Comparison of ENCODE assay signal across 19 cellular contexts in the genomic region with DNA sequence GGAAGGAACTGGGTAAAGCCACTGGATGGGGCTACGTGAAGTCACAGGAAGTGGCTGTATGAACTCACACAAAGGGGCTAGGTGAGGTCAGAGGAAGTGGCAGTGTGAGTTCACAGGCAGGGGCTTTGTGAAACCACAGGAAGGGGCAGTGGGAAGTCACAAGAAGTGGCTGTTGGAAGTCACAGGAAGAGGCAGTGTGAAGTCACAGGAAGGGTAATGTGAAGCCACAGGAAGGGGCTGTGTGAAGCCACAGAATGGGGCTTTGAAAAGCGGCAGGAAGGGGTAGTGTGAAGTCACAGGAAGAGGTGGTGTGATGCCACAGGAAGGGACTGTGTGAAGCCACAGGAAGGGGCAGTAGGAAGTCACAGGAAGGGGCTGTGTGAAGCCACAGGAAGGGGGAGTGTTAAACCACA. TPM values are rescaled to one million over a fixed set of nuclear protein-coding genes. Genes with fewer than 3 reads are reported as not detected.
A peak's percentile ranks its signal among the peaks of the same experiment; 100 is the strongest.
DNase-seq lines count a peak whose midpoint lies in the region; ATAC-seq and TF ChIP-seq lines count a peak whose summit lies in the region.
"Had no signal": no experiment of that assay in that cellular context is flagged by ENCODE, and none has a peak within 500 bp of the region (broad histone marks: within the 10 kb centered on the region; RNA-seq: fewer than 3 reads in every experiment).

No MANE protein-coding gene starts in this region.

- H3K36me3 ChIP-seq in DND-41 (ENCODE audit: insufficient read depth, low read length) (no peaks in the 10 kb centered on the region), neutrophil (no peaks in the 10 kb centered on the region), mucosa of descending colon (ENCODE audit: low read depth) (no peaks in the 10 kb centered on the region)
- H3K36me3 ChIP-seq: colonic mucosa, heart left ventricle, tibial nerve, WERI-Rb-1 had no signal

- H3K4me3 ChIP-seq in DND-41 (ENCODE audit: low read depth in 1 of 2, low read length in 2 of 2): 0 out of 4 replicates have a peak overlapping the region, but pooled peaks of 1 of the 2 experiments have one; percentile 19
- H3K4me3 ChIP-seq in neutrophil (ENCODE audit: low read depth in 1 of 2, low read length in 1 of 2): no peak overlapping the region
- H3K4me3 ChIP-seq in mucosa of descending colon: no peak overlapping the region
- H3K4me3 ChIP-seq: A549, colonic mucosa, heart left ventricle, tibial nerve had no signal

- H3K27ac ChIP-seq in DND-41 (ENCODE audit: low read length): peak overlapping the region; percentile 76
- H3K27ac ChIP-seq in neutrophil: peak overlapping the region; percentile 69
- H3K27ac ChIP-seq: A549, colonic mucosa, WERI-Rb-1 had no signal

- peak; percentile 46 for DNase-seq in activated CD4-positive, alpha-beta T cell treated with anti-CD3 and anti-CD28 coated beads, Interleukin-2, amount 10 ng/mL, durations not matched to agents 7 days and 5 days
- no peak for DNase-seq in activated CD4-positive, alpha-beta T cell treated with anti-CD3 and anti-CD28 coated beads, Interleukin-2, amount 50 U/mL, for 48 hours
- DNase-seq in DND-41: peak; percentile 43
- peak; percentile 41 for DNase-seq in activated CD4-positive, alpha-beta memory T cell treated with anti-CD3 and anti-CD28 coated beads, Interleukin-2, amount 10 ng/mL, durations not matched to agents 7 days and 5 days
- DNase-seq in HuH-7.5 (ENCODE audit: low spot score): no peak
- no peak for DNase-seq in GM10248 (ENCODE audit: extremely low spot score)
- no peak for DNase-seq in mucosa of descending colon
- DNase-seq: colonic mucosa; heart left ventricle; NCI-H1930; NCI-H446 treated with DMSO at 0.1 percent for 48 hours; Right ventricle myocardium superior; stimulated activated CD4-positive, alpha-beta T cell treated with anti-CD3 and anti-CD28 coated beads, Interleukin-12 subunit alpha, Interleukin-12 subunit beta, amount 100 ng/mL, for 4 hours; WERI-Rb-1 had no signal

- no peak overlapping the region for H3K9ac ChIP-seq in DND-41 (ENCODE audit: low read depth, low read length)

- no peak overlapping the region for H3K4me2 ChIP-seq in DND-41 (ENCODE audit: insufficient read depth, low read length)
- H3K4me2 ChIP-seq: A549 had no signal

- POLR2A ChIA-PET in activated CD4-positive, alpha-beta T cell treated with anti-CD3 and anti-CD28 coated beads, Interleukin-2, amount 10 ng/mL, durations not matched to agents 7 days and 5 days (lab: Charles Lee): no interaction called here
- POLR2A ChIA-PET in activated CD4-positive, alpha-beta memory T cell treated with anti-CD3 and anti-CD28 coated beads, Interleukin-2, amount 10 ng/mL, durations not matched to agents 7 days and 5 days (lab: Charles Lee): no interaction called here
- POLR2A ChIA-PET in GM10248 (lab: Yijun Ruan, JAX): no interaction called here

- no peaks in the 10 kb centered on the region for H3K27me3 Mint-ChIP-seq in activated CD4-positive, alpha-beta T cell treated with anti-CD3 and anti-CD28 coated beads, Interleukin-2, amount 10 ng/mL, durations not matched to agents 7 days and 5 days
- H3K27me3 Mint-ChIP-seq in activated CD4-positive, alpha-beta memory T cell treated with anti-CD3 and anti-CD28 coated beads, Interleukin-2, amount 10 ng/mL, durations not matched to agents 7 days and 5 days: no peaks in the 10 kb centered on the region

- no peak overlapping the region for H3K4me3 Mint-ChIP-seq in activated CD4-positive, alpha-beta T cell treated with anti-CD3 and anti-CD28 coated beads, Interleukin-2, amount 10 ng/mL, durations not matched to agents 7 days and 5 days
- H3K4me3 Mint-ChIP-seq in activated CD4-positive, alpha-beta memory T cell treated with anti-CD3 and anti-CD28 coated beads, Interleukin-2, amount 10 ng/mL, durations not matched to agents 7 days and 5 days: no peak overlapping the region

- CTCF ChIA-PET in activated CD4-positive, alpha-beta T cell treated with anti-CD3 and anti-CD28 coated beads, Interleukin-2, amount 10 ng/mL, durations not matched to agents 7 days and 5 days (lab: Charles Lee): no interaction called here
- CTCF ChIA-PET in activated CD4-positive, alpha-beta memory T cell treated with anti-CD3 and anti-CD28 coated beads, Interleukin-2, amount 10 ng/mL, durations not matched to agents 7 days and 5 days (lab: Charles Lee): no interaction called here
- CTCF ChIA-PET in GM10248 (lab: Yijun Ruan, JAX): no interaction called here

- no peaks in the 10 kb centered on the region for H3K79me2 ChIP-seq in DND-41 (ENCODE audit: insufficient read depth, low read length)

- ATAC-seq in DND-41 (ENCODE audit: insufficient read depth, low read depth) (peak; percentile 22), mucosa of descending colon (no peak)
- ATAC-seq: A549, heart left ventricle had no signal

- no peaks in the 10 kb centered on the region for H3K4me1 Mint-ChIP-seq in activated CD4-positive, alpha-beta T cell treated with anti-CD3 and anti-CD28 coated beads, Interleukin-2, amount 10 ng/mL, durations not matched to agents 7 days and 5 days
- no peaks in the 10 kb centered on the region for H3K4me1 Mint-ChIP-seq in activated CD4-positive, alpha-beta memory T cell treated with anti-CD3 and anti-CD28 coated beads, Interleukin-2, amount 10 ng/mL, durations not matched to agents 7 days and 5 days

- peaks cover 52% of the 10 kb centered on the region for H3K9me3 ChIP-seq in DND-41 (ENCODE audit: insufficient read depth, low read length, severe bottlenecking)
- peaks cover 35% of the 10 kb centered on the region for H3K9me3 ChIP-seq in neutrophil
- peaks cover 3% of the 10 kb centered on the region for H3K9me3 ChIP-seq in mucosa of descending colon
- H3K9me3 ChIP-seq: A549, colonic mucosa, tibial nerve had no signal

- intact Hi-C loops in mucosa of descending colon (cut with DNase I, micrococcal nuclease): no loop called here

- no peaks in the 10 kb centered on the region for H3K36me3 Mint-ChIP-seq in activated CD4-positive, alpha-beta T cell treated with anti-CD3 and anti-CD28 coated beads, Interleukin-2, amount 10 ng/mL, durations not matched to agents 7 days and 5 days (ENCODE audit: low read depth)
- H3K36me3 Mint-ChIP-seq in activated CD4-positive, alpha-beta memory T cell treated with anti-CD3 and anti-CD28 coated beads, Interleukin-2, amount 10 ng/mL, durations not matched to agents 7 days and 5 days (ENCODE audit: low read depth): no peaks in the 10 kb centered on the region
- H3K36me3 Mint-ChIP-seq: activated naive CD4-positive, alpha-beta T cell treated with anti-CD3 and anti-CD28 coated beads, Interleukin-2, amount 50 U/mL, for 72 hours had no signal

- H2AFZ ChIP-seq in DND-41 (ENCODE audit: low read depth, low read length): no peak overlapping the region

- H3K27me3 ChIP-seq in DND-41 (ENCODE audit: insufficient read depth, low read length, poor library complexity): no peaks in the 10 kb centered on the region
- no peaks in the 10 kb centered on the region for H3K27me3 ChIP-seq in neutrophil
- H3K27me3 ChIP-seq: colonic mucosa, heart left ventricle, tibial nerve had no signal

- H4K20me1 ChIP-seq in DND-41 (ENCODE audit: insufficient read depth, low read length): no peaks in the 10 kb centered on the region

- H3K27ac Mint-ChIP-seq in activated CD4-positive, alpha-beta T cell treated with anti-CD3 and anti-CD28 coated beads, Interleukin-2, amount 10 ng/mL, durations not matched to agents 7 days and 5 days: no peak overlapping the region
- H3K27ac Mint-ChIP-seq in activated CD4-positive, alpha-beta memory T cell treated with anti-CD3 and anti-CD28 coated beads, Interleukin-2, amount 10 ng/mL, durations not matched to agents 7 days and 5 days: no peak overlapping the region
- H3K27ac Mint-ChIP-seq: activated naive CD4-positive, alpha-beta T cell treated with anti-CD3 and anti-CD28 coated beads, Interleukin-2, amount 50 U/mL, for 72 hours had no signal

- TF ChIP-seq CTCF in DND-41 (IDR thresholded peaks at IDR 0.05; ENCODE audit: borderline replicate concordance, extremely low read depth, low read length, poor library complexity, severe bottlenecking) (no peak), neutrophil (IDR thresholded peaks at IDR 0.05) (no peak), GM10248 (IDR thresholded peaks at IDR 0.05; ENCODE audit: control extremely low read depth, extremely low read depth, low read depth, missing control alignments) (no peak), mucosa of descending colon (IDR thresholded peaks at IDR 0.05) (no peak)

- H3K4me1 ChIP-seq in DND-41 (ENCODE audit: insufficient read depth, low read length) (peaks cover 9% of the 10 kb centered on the region; the same call in 1 of the 2 replicates), neutrophil (ENCODE audit: control insufficient read depth in 1 of 2, insufficient read depth in 1 of 2, low read depth in 1 of 2, low read length in 1 of 2) (no peaks in the 10 kb centered on the region), mucosa of descending colon (ENCODE audit: low read depth) (no peaks in the 10 kb centered on the region)
- H3K4me1 ChIP-seq: A549, colonic mucosa, heart left ventricle had no signal

- H3K9me3 Mint-ChIP-seq in activated CD4-positive, alpha-beta T cell treated with anti-CD3 and anti-CD28 coated beads, Interleukin-2, amount 10 ng/mL, durations not matched to agents 7 days and 5 days: peaks cover 5% of the 10 kb centered on the region
- H3K9me3 Mint-ChIP-seq in activated CD4-positive, alpha-beta memory T cell treated with anti-CD3 and anti-CD28 coated beads, Interleukin-2, amount 10 ng/mL, durations not matched to agents 7 days and 5 days: peaks cover under 1% of the 10 kb centered on the region

RNA-seq across cellular contexts. Expression of a gene that starts 34.6 kb away (rescaled TPM):
- not detected for total RNA-seq in activated CD4-positive, alpha-beta T cell treated with anti-CD3 and anti-CD28 coated beads, Interleukin-2, amount 10 ng/mL, durations not matched to agents 7 days and 5 days
- total RNA-seq in activated CD4-positive, alpha-beta memory T cell treated with anti-CD3 and anti-CD28 coated beads, Interleukin-2, amount 10 ng/mL, durations not matched to agents 7 days and 5 days: not detected
- total RNA-seq in mucosa of descending colon: 10 to 100 TPM in 1 of 3 donors, 1 to 10 TPM in 2; 1.2 to 10.0 (median 3.6) TPM
- total RNA-seq: activated naive CD4-positive, alpha-beta T cell treated with anti-CD3 and anti-CD28 coated beads, Interleukin-2, amount 50 U/mL, for 72 hours; lung microvascular endothelial cell had no signal

Comparison
In these comparisons a context has a peak if more than half of its experiments do, and no peak if none do; other contexts are left out.
1. DNase-seq: peak in activated CD4-positive, alpha-beta T cell treated with anti-CD3 and anti-CD28 coated beads, Interleukin-2, amount 10 ng/mL, durations not matched to agents 7 days and 5 days (single experiment), DND-41 (single experiment) and activated CD4-positive, alpha-beta memory T cell treated with anti-CD3 and anti-CD28 coated beads, Interleukin-2, amount 10 ng/mL, durations not matched to agents 7 days and 5 days (single experiment); none in activated CD4-positive, alpha-beta T cell treated with anti-CD3 and anti-CD28 coated beads, Interleukin-2, amount 50 U/mL, for 48 hours (0 of 2), HuH-7.5 (single experiment), GM10248 (single experiment) and mucosa of descending colon (0 of 3).